ENCODE assay signal across 1 cellular context in genomic region chr5:124651663-124652513, GRCh38.
TF ChIP-seq lines count a peak whose summit lies in the region.

No MANE protein-coding gene starts in this region.

TF ChIP-seq in HEK293, 187 proteins besides CTCF, POLR2A, EP300 and RAD21 (continued from another document and continues in another):
- TF ChIP-seq PRDM2 (tag by site-specific recombination; IDR thresholded peaks at IDR 0.05; ENCODE audit: borderline replicate concordance) (no peak), ZNF391 (tag by site-specific recombination; IDR thresholded peaks at IDR 0.05; ENCODE audit: borderline replicate concordance, low read depth) (no peak), ZNF169 (tag by site-specific recombination; IDR thresholded peaks at IDR 0.05) (no peak), ZBTB44 (tag by site-specific recombination; IDR thresholded peaks at IDR 0.05) (peak; percentile 93), ZNF157 (tag by site-specific recombination; IDR thresholded peaks at IDR 0.05) (no peak), ZNF202 (tag by site-specific recombination; IDR thresholded peaks at IDR 0.05; ENCODE audit: borderline replicate concordance) (no peak), ZNF19 (tag by site-specific recombination; IDR thresholded peaks at IDR 0.05; ENCODE audit: low read depth) (0 out of 2 replicates have a peak, but pooled peaks have one; percentile 14), ZNF211 (tag by site-specific recombination; IDR thresholded peaks at IDR 0.05; ENCODE audit: low read depth) (no peak), ZNF248 (tag by site-specific recombination; IDR thresholded peaks at IDR 0.05) (no peak), ZNF571 (tag by site-specific recombination; IDR thresholded peaks at IDR 0.05) (no peak), TSHZ1 (tag by site-specific recombination; IDR thresholded peaks at IDR 0.05; ENCODE audit: borderline replicate concordance) (0 out of 2 replicates have a peak, but pooled peaks have one; percentile 56), ZEB2 (tag by site-specific recombination; IDR thresholded peaks at IDR 0.05) (peak; percentile 83), KLF7 (tag by site-specific recombination; IDR thresholded peaks at IDR 0.05; ENCODE audit: borderline replicate concordance) (no peak; the same call in 1 of the 2 replicates), ZNF626 (tag by site-specific recombination; IDR thresholded peaks at IDR 0.05) (no peak), ZNF624 (tag by site-specific recombination; IDR thresholded peaks at IDR 0.05) (no peak), ZNF776 (tag by site-specific recombination; IDR thresholded peaks at IDR 0.05; ENCODE audit: borderline replicate concordance) (no peak), ZNF785 (tag by site-specific recombination; IDR thresholded peaks at IDR 0.05) (no peak), ZNF658 (tag by site-specific recombination; IDR thresholded peaks at IDR 0.05) (no peak), KLF17 (tag by site-specific recombination; IDR thresholded peaks at IDR 0.05) (peak; percentile 47; the same call in 1 of the 2 replicates), ZNF600 (tag by site-specific recombination; IDR thresholded peaks at IDR 0.05) (peak; percentile 85), ZSCAN18 (tag by site-specific recombination; IDR thresholded peaks at IDR 0.05) (no peak), IKZF3 (tag by site-specific recombination; IDR thresholded peaks at IDR 0.05) (peak; percentile 83; the same call in 1 of the 2 replicates), ZNF521 (tag by site-specific recombination; IDR thresholded peaks at IDR 0.05) (no peak), ZFP41 (tag by site-specific recombination; IDR thresholded peaks at IDR 0.05; ENCODE audit: borderline replicate concordance) (no peak), ZNF48 (tag by site-specific recombination; IDR thresholded peaks at IDR 0.05) (no peak), ZNF654 (tag by site-specific recombination; IDR thresholded peaks at IDR 0.05; ENCODE audit: low read depth) (no peak), ZSCAN23 (tag by site-specific recombination; IDR thresholded peaks at IDR 0.05) (0 out of 2 replicates have a peak, but pooled peaks have one; percentile 68), ZSCAN5A (tag by site-specific recombination; IDR thresholded peaks at IDR 0.05) (peak; percentile 91), GLI4 (tag by site-specific recombination; IDR thresholded peaks at IDR 0.05) (0 out of 2 replicates have a peak, but pooled peaks have one; percentile 32), ZBTB11 (tag by site-specific recombination; conservative IDR thresholded peaks at IDR 0.05; ENCODE audit: low read depth) (no peak), REST (tag by site-specific recombination; IDR thresholded peaks at IDR 0.05) (no peak), ZNF214 (tag by site-specific recombination; IDR thresholded peaks at IDR 0.05; ENCODE audit: borderline replicate concordance) (no peak), ZNF473 (tag by site-specific recombination; IDR thresholded peaks at IDR 0.05) (no peak), ZNF529 (tag by site-specific recombination; IDR thresholded peaks at IDR 0.05; ENCODE audit: insufficient replicate concordance) (no peak), ZFHX2 (tag by site-specific recombination; conservative IDR thresholded peaks at IDR 0.05) (peak; percentile 71), ZNF585B (tag by site-specific recombination; IDR thresholded peaks at IDR 0.05) (no peak), ZNF549 (tag by site-specific recombination; IDR thresholded peaks at IDR 0.05) (no peak)
